In genomic region chr2:77363277-77363676, GRCh38 we compare ENCODE assay signal across 30 cellular contexts.
"Had no signal": no experiment of that assay in that cellular context is flagged by ENCODE, and none has a peak within 500 bp of the region (broad histone marks: within the 10 kb centered on the region; RNA-seq: fewer than 3 reads in every experiment).

No MANE protein-coding gene starts in this region.

- H3K27ac Mint-ChIP-seq: activated CD4-positive, alpha-beta memory T cell treated with anti-CD3 and anti-CD28 coated beads, Interleukin-2, amount 10 ng/mL, durations not matched to agents 7 days and 5 days; activated CD4-positive, alpha-beta T cell treated with anti-CD3 and anti-CD28 coated beads, Interleukin-2, amount 10 ng/mL, durations not matched to agents 7 days and 5 days; activated naive CD4-positive, alpha-beta T cell treated with anti-CD3 and anti-CD28 coated beads, Interleukin-2, amount 10 ng/mL, durations not matched to agents 7 days and 5 days; activated naive CD4-positive, alpha-beta T cell treated with anti-CD3 and anti-CD28 coated beads, Interleukin-2, amount 50 U/mL, for 72 hours; activated naive CD8-positive, alpha-beta T cell treated with anti-CD3 and anti-CD28 coated beads, Interleukin-2, amount 10 ng/mL, durations not matched to agents 7 days and 5 days; activated T-cell treated with anti-CD3 and anti-CD28 coated beads, Interleukin-2, amount 50 U/mL, for 24 hours; activated T-cell treated with anti-CD3 and anti-CD28 coated beads, Interleukin-2, amount 50 U/mL, for 72 hours; brain; dendritic cell treated with granulocyte-macrophage colony-stimulating factor and Interleukin-4, amounts not matched to agents 40 ng/mL and 50 ng/mL, for 4 days; endodermal cell; WTC11 had no signal

- H3K4me3 ChIP-seq: ascending aorta, breast epithelium, cardiac muscle cell, coronary artery, dorsolateral prefrontal cortex had no signal

- H3K27ac ChIP-seq: ascending aorta, breast epithelium, cardiac muscle cell, coronary artery, VCaP had no signal

- H3K4me1 Mint-ChIP-seq: activated CD4-positive, alpha-beta memory T cell treated with anti-CD3 and anti-CD28 coated beads, Interleukin-2, amount 10 ng/mL, durations not matched to agents 7 days and 5 days; activated CD4-positive, alpha-beta T cell treated with anti-CD3 and anti-CD28 coated beads, Interleukin-2, amount 10 ng/mL, durations not matched to agents 7 days and 5 days; activated naive CD4-positive, alpha-beta T cell treated with anti-CD3 and anti-CD28 coated beads, Interleukin-2, amount 10 ng/mL, durations not matched to agents 7 days and 5 days; activated naive CD8-positive, alpha-beta T cell treated with anti-CD3 and anti-CD28 coated beads, Interleukin-2, amount 10 ng/mL, durations not matched to agents 7 days and 5 days had no signal

- H3K9me3 Mint-ChIP-seq: brain; dendritic cell treated with granulocyte-macrophage colony-stimulating factor and Interleukin-4, amounts not matched to agents 40 ng/mL and 50 ng/mL, for 4 days; endodermal cell; WTC11 had no signal

- H3K36me3 Mint-ChIP-seq: activated naive CD4-positive, alpha-beta T cell treated with anti-CD3 and anti-CD28 coated beads, Interleukin-2, amount 10 ng/mL, durations not matched to agents 7 days and 5 days; activated naive CD4-positive, alpha-beta T cell treated with anti-CD3 and anti-CD28 coated beads, Interleukin-2, amount 50 U/mL, for 72 hours; activated naive CD8-positive, alpha-beta T cell treated with anti-CD3 and anti-CD28 coated beads, Interleukin-2, amount 10 ng/mL, durations not matched to agents 7 days and 5 days; brain; WTC11 had no signal

- H3K4me1 ChIP-seq: ascending aorta, breast epithelium had no signal

- H3K36me3 ChIP-seq: ascending aorta, breast epithelium, cardiac muscle cell had no signal

- H3K4me3 Mint-ChIP-seq: activated CD4-positive, alpha-beta memory T cell treated with anti-CD3 and anti-CD28 coated beads, Interleukin-2, amount 10 ng/mL, durations not matched to agents 7 days and 5 days; activated CD4-positive, alpha-beta T cell treated with anti-CD3 and anti-CD28 coated beads, Interleukin-2, amount 10 ng/mL, durations not matched to agents 7 days and 5 days; activated naive CD4-positive, alpha-beta T cell treated with anti-CD3 and anti-CD28 coated beads, Interleukin-2, amount 10 ng/mL, durations not matched to agents 7 days and 5 days; activated naive CD8-positive, alpha-beta T cell treated with anti-CD3 and anti-CD28 coated beads, Interleukin-2, amount 10 ng/mL, durations not matched to agents 7 days and 5 days; activated T-cell treated with anti-CD3 and anti-CD28 coated beads, Interleukin-2, amount 50 U/mL, for 24 hours; activated T-cell treated with anti-CD3 and anti-CD28 coated beads, Interleukin-2, amount 50 U/mL, for 72 hours; brain; dendritic cell treated with granulocyte-macrophage colony-stimulating factor and Interleukin-4, amounts not matched to agents 40 ng/mL and 50 ng/mL, for 4 days; endodermal cell; WTC11 had no signal

- H3K9me3 ChIP-seq: ascending aorta, breast epithelium had no signal

- H3K27me3 ChIP-seq: ascending aorta, breast epithelium, cardiac muscle cell, dorsolateral prefrontal cortex had no signal

- H3K27me3 Mint-ChIP-seq: activated CD4-positive, alpha-beta memory T cell treated with anti-CD3 and anti-CD28 coated beads, Interleukin-2, amount 10 ng/mL, durations not matched to agents 7 days and 5 days; activated CD4-positive, alpha-beta T cell treated with anti-CD3 and anti-CD28 coated beads, Interleukin-2, amount 10 ng/mL, durations not matched to agents 7 days and 5 days; activated naive CD4-positive, alpha-beta T cell treated with anti-CD3 and anti-CD28 coated beads, Interleukin-2, amount 10 ng/mL, durations not matched to agents 7 days and 5 days; activated naive CD8-positive, alpha-beta T cell treated with anti-CD3 and anti-CD28 coated beads, Interleukin-2, amount 10 ng/mL, durations not matched to agents 7 days and 5 days; activated T-cell treated with anti-CD3 and anti-CD28 coated beads, Interleukin-2, amount 50 U/mL, for 24 hours; brain; dendritic cell treated with granulocyte-macrophage colony-stimulating factor and Interleukin-4, amounts not matched to agents 40 ng/mL and 50 ng/mL, for 4 days had no signal

- DNase-seq: activated CD4-positive, alpha-beta memory T cell treated with anti-CD3 and anti-CD28 coated beads, Interleukin-2, amount 10 ng/mL, durations not matched to agents 7 days and 5 days; activated CD4-positive, alpha-beta T cell treated with anti-CD3 and anti-CD28 coated beads for 1 hour; activated CD4-positive, alpha-beta T cell treated with anti-CD3 and anti-CD28 coated beads for 4 hours; activated CD4-positive, alpha-beta T cell treated with anti-CD3 and anti-CD28 coated beads, Interleukin-2, amount 10 ng/mL, durations not matched to agents 7 days and 5 days; activated CD4-positive, alpha-beta T cell treated with anti-CD3 and anti-CD28 coated beads, Interleukin-2, amount 50 U/mL, for 4 hours; activated CD8-positive, alpha-beta memory T cell treated with anti-CD3 and anti-CD28 coated beads, Interleukin-2, amount 50 U/mL, for 48 hours; activated gamma-delta T cell; activated naive CD4-positive, alpha-beta T cell; activated naive CD4-positive, alpha-beta T cell treated with anti-CD3 and anti-CD28 coated beads, Interleukin-2, amount 10 ng/mL, durations not matched to agents 7 days and 5 days; activated naive CD8-positive, alpha-beta T cell treated with anti-CD3 and anti-CD28 coated beads, Interleukin-2, amount 10 ng/mL, durations not matched to agents 7 days and 5 days; activated T-cell treated with anti-CD3 and anti-CD28 coated beads for 4 hours; activated T-cell treated with anti-CD3 and anti-CD28 coated beads, Interleukin-2, amount 50 U/mL, for 24 hours; activated T-cell treated with anti-CD3 and anti-CD28 coated beads, Interleukin-2, amount 50 U/mL, for 72 hours; central memory CD4-positive, alpha-beta T cell; cerebellar nuclear complex; dorsolateral prefrontal cortex; effector memory CD4-positive, alpha-beta T cell; endodermal cell; foreskin fibroblast; head of caudate nucleus; T-helper 2 cell had no signal
